8 cellular contexts compared by ENCODE assay signal in genomic region chr7:1027285-1028043, GRCh38. TPM values are rescaled to one million over a fixed set of nuclear protein-coding genes. Genes with fewer than 3 reads are reported as not detected.
DNase-seq lines count a peak whose midpoint lies in the region; ATAC-seq, FAIRE-seq and TF ChIP-seq lines count a peak whose summit lies in the region.

No MANE protein-coding gene starts in this region.

- no peaks in the 10 kb centered on the region for H3K27me3 ChIP-seq in foreskin keratinocyte
- H3K27me3 ChIP-seq in pancreas: no peaks in the 10 kb centered on the region

- CTCF ChIA-PET in activated CD4-positive, alpha-beta memory T cell treated with anti-CD3 and anti-CD28 coated beads for 36 hours (lab: Charles Lee): interaction anchor here (1.4 to 2.9 kb wide), 2 partner anchors 35 to 149 kb away, joined by 5 to 13 read pairs; no protein-coding TSS in a partner anchor

- H3K4me3 ChIP-seq in pancreas: peak overlapping the region; percentile 48 to 92 (median 86)

- TF ChIP-seq CTCF in foreskin keratinocyte (conservative IDR thresholded peaks at IDR 0.05) (no peak), pancreas (IDR thresholded peaks at IDR 0.05) (no peak)

- H3K4me3 Mint-ChIP-seq in T-helper 2 cell treated with Interferon-gamma antibody and Interleukin-4, amounts not matched to agents 5 μg/mL and 100 μg/mL, for 36 hours: peak overlapping the region; percentile 71
- peak overlapping the region; percentile 69 for H3K4me3 Mint-ChIP-seq in activated CD4-positive, alpha-beta memory T cell treated with anti-CD3 and anti-CD28 coated beads for 36 hours

- H3K27ac ChIP-seq in foreskin keratinocyte (peak overlapping the region; percentile 55), pancreas (peak overlapping the region; percentile 84 to 91 (median 89))

- POLR2A ChIA-PET in activated CD4-positive, alpha-beta memory T cell treated with anti-CD3 and anti-CD28 coated beads for 36 hours (lab: Charles Lee): no interaction called here

- WGBS in pancreas, 2 donors: 4% methylated on average over 53 to 68 of the region's 68 CpGs

- no peaks in the 10 kb centered on the region for H3K27me3 Mint-ChIP-seq in T-helper 2 cell treated with Interferon-gamma antibody and Interleukin-4, amounts not matched to agents 5 μg/mL and 100 μg/mL, for 36 hours (ENCODE audit: low read depth)
- no peaks in the 10 kb centered on the region for H3K27me3 Mint-ChIP-seq in activated CD4-positive, alpha-beta memory T cell treated with anti-CD3 and anti-CD28 coated beads for 36 hours

- H3K4me1 ChIP-seq in foreskin keratinocyte: no peaks in the 10 kb centered on the region
- H3K4me1 ChIP-seq in pancreas: peaks cover 6 to 21% (median 20%) of the 10 kb centered on the region in 3 donors

- FAIRE-seq in pancreas (lab: Jason Lieb, UNC): no peak

- ATAC-seq in HG03103 (IDR thresholded peaks at IDR 0.05; ENCODE audit: low read depth, unreplicated experiment) (peak; percentile 4), foreskin keratinocyte (no peak), pancreas (peak; percentile 6 to 17 (median 12))

- no peaks in the 10 kb centered on the region for H3K9me3 Mint-ChIP-seq in T-helper 2 cell treated with Interferon-gamma antibody and Interleukin-4, amounts not matched to agents 5 μg/mL and 100 μg/mL, for 36 hours
- H3K9me3 Mint-ChIP-seq in activated CD4-positive, alpha-beta memory T cell treated with anti-CD3 and anti-CD28 coated beads for 36 hours: peaks cover 3% of the 10 kb centered on the region

- H3K36me3 Mint-ChIP-seq in T-helper 2 cell treated with Interferon-gamma antibody and Interleukin-4, amounts not matched to agents 5 μg/mL and 100 μg/mL, for 36 hours (ENCODE audit: low read depth): peaks cover 6% of the 10 kb centered on the region
- H3K36me3 Mint-ChIP-seq in activated CD4-positive, alpha-beta memory T cell treated with anti-CD3 and anti-CD28 coated beads for 36 hours: peaks cover 11% of the 10 kb centered on the region

- no peaks in the 10 kb centered on the region for H3K9me3 ChIP-seq in pancreas

- H3K27ac Mint-ChIP-seq in T-helper 2 cell treated with Interferon-gamma antibody and Interleukin-4, amounts not matched to agents 5 μg/mL and 100 μg/mL, for 36 hours: peak overlapping the region; percentile 49
- peak overlapping the region; percentile 62 for H3K27ac Mint-ChIP-seq in activated CD4-positive, alpha-beta memory T cell treated with anti-CD3 and anti-CD28 coated beads for 36 hours

- intact Hi-C loops in activated CD4-positive, alpha-beta memory T cell treated with anti-CD3 and anti-CD28 coated beads for 36 hours (cut with micrococcal nuclease): loop anchor here (1.0 to 5.0 kb wide), 4 partner anchors 17 to 111 kb away; partner anchors contain the start of genes COX19 and GPR146
- intact Hi-C loops in pancreas (cut with DNase I): no loop called here

- peaks cover 14% of the 10 kb centered on the region for H3K4me1 Mint-ChIP-seq in T-helper 2 cell treated with Interferon-gamma antibody and Interleukin-4, amounts not matched to agents 5 μg/mL and 100 μg/mL, for 36 hours (ENCODE audit: low read depth)
- H3K4me1 Mint-ChIP-seq in activated CD4-positive, alpha-beta memory T cell treated with anti-CD3 and anti-CD28 coated beads for 36 hours (ENCODE audit: low read depth): peaks cover 30% of the 10 kb centered on the region

- no peaks in the 10 kb centered on the region for H3K36me3 ChIP-seq in pancreas

- DNase-seq in T-helper 2 cell treated with Interferon-gamma antibody and Interleukin-4, amounts not matched to agents 5 μg/mL and 100 μg/mL, for 36 hours (ENCODE audit: low spot score): no peak
- DNase-seq in T-helper 2 cell (no peak), foreskin keratinocyte (no peak), pancreas (peak; percentile 43 to 83 (median 61)), DMS114 treated with DMSO at 0.1 percent for 48 hours (lab: John Stamatoyannopoulos, UW; ENCODE audit: unreplicated experiment) (no peak)
- DNase-seq in activated CD4-positive, alpha-beta memory T cell treated with anti-CD3 and anti-CD28 coated beads for 36 hours: no peak
- no peak for DNase-seq in activated CD4-positive, CD25-positive, alpha-beta regulatory T cell treated with anti-CD3 and anti-CD28 coated beads, Interleukin-2, amount 50 U/mL, for 72 hours

RNA-seq across cellular contexts. Expression of gene GPR146, which starts 16.9 kb away (rescaled TPM):
- total RNA-seq in activated CD4-positive, alpha-beta memory T cell treated with anti-CD3 and anti-CD28 coated beads for 36 hours: 1 to 10 TPM; 1.6 to 2.1 TPM
- total RNA-seq in foreskin keratinocyte (not detected in 2 replicates), pancreas (1 to 10 TPM; 3.4 to 5.3 (median 3.9) TPM)
- polyA plus RNA-seq in foreskin keratinocyte (not detected in 2 replicates), pancreas (1 to 10 TPM; 5.4 to 6.5 TPM)

RNA-seq across cellular contexts. Expression of gene CYP2W1, which starts 44.5 kb away (rescaled TPM):
- not detected for total RNA-seq in activated CD4-positive, alpha-beta memory T cell treated with anti-CD3 and anti-CD28 coated beads for 36 hours
- total RNA-seq in foreskin keratinocyte (not detected in 2 replicates), pancreas (under 1 TPM in 5 of 6 donors, not detected in 1; 0.12 to 0.59 (median 0.32) TPM)
- polyA plus RNA-seq in foreskin keratinocyte (not detected in 2 replicates), pancreas (under 1 TPM; 0.54 to 0.76 TPM)

RNA-seq across cellular contexts. Expression of gene COX19, which starts 52.1 kb away (rescaled TPM):
- total RNA-seq in activated CD4-positive, alpha-beta memory T cell treated with anti-CD3 and anti-CD28 coated beads for 36 hours: 10 to 100 TPM; 14.1 to 15.6 TPM
- total RNA-seq in foreskin keratinocyte (5.9 and 6.0 TPM in 2 replicates), pancreas (1 to 10 TPM; 4.2 to 8.6 (median 6.0) TPM)
- polyA plus RNA-seq in foreskin keratinocyte (5.6 and 6.1 TPM in 2 replicates), pancreas (1 to 10 TPM; 7.5 to 9.1 TPM)

Comparison
In these comparisons a context has a peak if more than half of its experiments do, and no peak if none do; other contexts are left out.
1. DNase-seq: peak in pancreas (6 of 6); none in T-helper 2 cell treated with Interferon-gamma antibody and Interleukin-4, amounts not matched to agents 5 μg/mL and 100 μg/mL, for 36 hours (single experiment), T-helper 2 cell (0 of 5), activated CD4-positive, alpha-beta memory T cell treated with anti-CD3 and anti-CD28 coated beads for 36 hours (single experiment), foreskin keratinocyte (0 of 2), DMS114 treated with DMSO at 0.1 percent for 48 hours (single experiment) and activated CD4-positive, CD25-positive, alpha-beta regulatory T cell treated with anti-CD3 and anti-CD28 coated beads, Interleukin-2, amount 50 U/mL, for 72 hours (single experiment).